ENCODE assay signal across 8 cellular contexts in genomic region chr1:67749844-67750689, GRCh38.
A peak's percentile ranks its signal among the peaks of the same experiment; 100 is the strongest.
DNase-seq lines count a peak whose midpoint lies in the region; ATAC-seq and TF ChIP-seq lines count a peak whose summit lies in the region.

No MANE protein-coding gene starts in this region.

- H3K27ac ChIP-seq in ACC112 (ENCODE audit: low read depth, low read length) (peak overlapping the region; percentile 97), H9 (ENCODE audit: insufficient read length, low read depth, low read length) (peak overlapping the region; percentile 66), SJCRH30 (peak overlapping the region; percentile 70), gastroesophageal sphincter (peak overlapping the region; percentile 73 to 89 (median 89))

- no peak overlapping the region for H2AK5ac ChIP-seq in H9 (ENCODE audit: insufficient read length, low read length)

- peak overlapping the region; percentile 58 for H2BK12ac ChIP-seq in H9 (ENCODE audit: insufficient read length, low read depth, low read length)

- peak overlapping the region; percentile 73 to 97 (median 95) for H3K27ac Mint-ChIP-seq in H9

- no peak for TF ChIP-seq EP300 in gastroesophageal sphincter (IDR thresholded peaks at IDR 0.05)

- peak overlapping the region; percentile 40 for H3K4me2 ChIP-seq in H9 (ENCODE audit: insufficient read depth, insufficient read length, low read length)

- H3K4me1 ChIP-seq in ACC112 (ENCODE audit: control insufficient read depth, insufficient read depth, low read length, unreplicated experiment), result peaks cover 79% of the 10 kb centered on the region
- peaks cover 23% of the 10 kb centered on the region for H3K4me1 ChIP-seq in H9 (ENCODE audit: insufficient read depth, low read length)
- H3K4me1 ChIP-seq in SJCRH30, result peaks cover 47% of the 10 kb centered on the region
- peaks cover 26 to 100% (median 35%) of the 10 kb centered on the region in 3 donors for H3K4me1 ChIP-seq in gastroesophageal sphincter

- peak overlapping the region; percentile 78; the same call in 1 of the 2 replicates for H3K14ac ChIP-seq in H9 (ENCODE audit: insufficient read depth, low read length)

- H3T11ph ChIP-seq in H9 (ENCODE audit: low read length), result no peak overlapping the region

- H3K9ac ChIP-seq in H9 (ENCODE audit: extremely low read depth, insufficient read length, low read length), result peak overlapping the region; percentile 20

- no peaks in the 10 kb centered on the region for H3K27me3 ChIP-seq in ACC112 (ENCODE audit: insufficient read depth, low read length)
- H3K27me3 ChIP-seq in H9 (ENCODE audit: insufficient read depth, low read length), result no peaks in the 10 kb centered on the region
- no peaks in the 10 kb centered on the region for H3K27me3 ChIP-seq in SJCRH30
- no peaks in the 10 kb centered on the region for H3K27me3 ChIP-seq in gastroesophageal sphincter

- peak overlapping the region; percentile 4 for H4K8ac ChIP-seq in H9 (replicated peaks; ENCODE audit: insufficient read length, low read depth, low read length)

- no peaks in the 10 kb centered on the region for H3K27me3 Mint-ChIP-seq in H9 (ENCODE audit: low read depth)

- no peaks in the 10 kb centered on the region for H4K20me1 ChIP-seq in H9 (ENCODE audit: control insufficient read depth, insufficient read depth, insufficient read length)

- no peak overlapping the region for H4K91ac ChIP-seq in H9 (ENCODE audit: insufficient read length, low read depth, low read length)

- no peak overlapping the region for H3K56ac ChIP-seq in H9 (ENCODE audit: insufficient read length, low read depth, low read length)

- no peak overlapping the region; the same call in 1 of the 2 replicates for H3K4ac ChIP-seq in H9 (ENCODE audit: low read depth, low read length)

- no peak for TF ChIP-seq CTCF in H9 (conservative IDR thresholded peaks at IDR 0.05)
- peak in 2 of 4 experiments; percentile 7 to 13 for TF ChIP-seq CTCF in gastroesophageal sphincter (IDR thresholded peaks at IDR 0.05)
- TF ChIP-seq CTCF in retinal pigment epithelial cell (conservative IDR thresholded peaks at IDR 0.05; ENCODE audit: low read depth, low read length), result no peak

- DNase-seq in H9 (no peak), SJCRH30 (peak; percentile 76 to 90), retinal pigment epithelial cell (ENCODE audit: low read depth) (peak; percentile 77), NCI-H1436 treated with DMSO at 0.1 percent for 48 hours (lab: John Stamatoyannopoulos, UW) (no peak)

- H4K5ac ChIP-seq in H9 (ENCODE audit: insufficient read length, low read depth, low read length), result peak overlapping the region; percentile 18

- peak overlapping the region; percentile 0 to 41; a peak in 3 of 5 replicates for H3K4me3 Mint-ChIP-seq in H9

- WGBS in H9 (ENCODE audit: extremely low coverage, insufficient read length, low lambda C conversion rate), result no CpG with 5 or more reads among the region's 8 CpGs
- 26 to 31% methylated on average over 7 to 8 of the region's 8 CpGs for WGBS in gastroesophageal sphincter (ENCODE audit: low coverage in 1 of 2), 2 donors

- H2BK120ac ChIP-seq in H9 (ENCODE audit: low read depth, low read length, poor library complexity, severe bottlenecking), result no peak overlapping the region

- no peak for TF ChIP-seq POLR2A in gastroesophageal sphincter (IDR thresholded peaks at IDR 0.05)

- no peaks in the 10 kb centered on the region for H3K23me2 ChIP-seq in H9 (ENCODE audit: insufficient read length, low read depth, low read length, poor library complexity, severe bottlenecking)

- H3K18ac ChIP-seq in H9 (ENCODE audit: insufficient read length, low read depth, low read length), result peak overlapping the region; percentile 83

- H3K4me3 ChIP-seq in ACC112 (ENCODE audit: low read depth, low read length) (peak overlapping the region; percentile 29), SJCRH30 (peak overlapping the region; percentile 22), gastroesophageal sphincter (peak overlapping the region; percentile 19 to 23), retinal pigment epithelial cell (ENCODE audit: low read length) (no peak overlapping the region)

- ATAC-seq in gastroesophageal sphincter, result peak; percentile 84
- no peak for ATAC-seq in HG03159 (IDR thresholded peaks at IDR 0.05; ENCODE audit: unreplicated experiment)
- ATAC-seq in GM21360 (IDR thresholded peaks at IDR 0.05; ENCODE audit: unreplicated experiment), result no peak

- no peak overlapping the region for H2BK5ac ChIP-seq in H9 (ENCODE audit: insufficient read length, low read length)

- no peaks in the 10 kb centered on the region; a peak in 1 of 5 replicates for H3K9me3 Mint-ChIP-seq in H9

- peaks cover 61 to 80% of the 10 kb centered on the region in 2 experiments for H3K4me1 Mint-ChIP-seq in H9

- H3K79me2 ChIP-seq in ACC112 (ENCODE audit: control insufficient read depth, insufficient read depth, low read length, unreplicated experiment) (peaks cover 69% of the 10 kb centered on the region), H9 (ENCODE audit: insufficient read depth, low read length) (no peaks in the 10 kb centered on the region)

- no peaks in the 10 kb centered on the region for H3K79me1 ChIP-seq in H9 (ENCODE audit: insufficient read depth, low read depth, low read length, poor library complexity, severe bottlenecking)

- H2BK20ac ChIP-seq in H9 (ENCODE audit: low read depth, low read length, poor library complexity, severe bottlenecking), result no peak overlapping the region

- no peaks in the 10 kb centered on the region for H3K36me3 Mint-ChIP-seq in H9 (ENCODE audit: insufficient read depth in 1 of 3, low read depth in 3 of 3)

- no peak overlapping the region for H2BK15ac ChIP-seq in H9 (ENCODE audit: low read depth, low read length)

- H3K9me3 ChIP-seq in H9 (ENCODE audit: control insufficient read depth, low read depth, low read length) (no peaks in the 10 kb centered on the region), SJCRH30 (replicated peaks) (no peaks in the 10 kb centered on the region), gastroesophageal sphincter (no peaks in the 10 kb centered on the region)

- H2AFZ ChIP-seq in ACC112 (ENCODE audit: low read length, unreplicated experiment) (no peak overlapping the region), H9 (ENCODE audit: low read length) (no peak overlapping the region)

- H3K36me3 ChIP-seq in ACC112 (ENCODE audit: insufficient read depth, low read length) (peaks cover 4% of the 10 kb centered on the region; the same call in 1 of the 2 replicates), SJCRH30 (no peaks in the 10 kb centered on the region), gastroesophageal sphincter (no peaks in the 10 kb centered on the region)

- no peak overlapping the region for H3K23ac ChIP-seq in H9 (ENCODE audit: insufficient read length, low read depth, low read length)

Comparison
In these comparisons a context has a peak if more than half of its experiments do, and no peak if none do; other contexts are left out.
1. DNase-seq: peak in SJCRH30 (2 of 2) and retinal pigment epithelial cell (single experiment); none in H9 (single experiment) and NCI-H1436 treated with DMSO at 0.1 percent for 48 hours (single experiment).
2. Peak in every context shown above with its lines, with median percentiles within 50 percentile points of each other: H3K27ac ChIP-seq.